Comparison of ENCODE assay signal across 8 cellular contexts in genomic region chr7:105016083-105017075, GRCh38. TPM values are rescaled to one million over a fixed set of nuclear protein-coding genes. Genes with fewer than 3 reads are reported as not detected.
DNase-seq lines count a peak whose midpoint lies in the region; ATAC-seq, FAIRE-seq and TF ChIP-seq lines count a peak whose summit lies in the region.

No MANE protein-coding gene starts in this region.

- TF ChIP-seq POLR2A in gastroesophageal sphincter (IDR thresholded peaks at IDR 0.05) (no peak), GM12891 (IDR thresholded peaks at IDR 0.05; ENCODE audit: low read depth, low read length) (no peak)

- H3K27me3 Mint-ChIP-seq in T-helper 17 cell, result peaks cover 5% of the 10 kb centered on the region
- no peaks in the 10 kb centered on the region for H3K27me3 Mint-ChIP-seq in stimulated activated memory B cell treated with anti-CD40 and anti-IgM and Interleukin-4, amounts not matched to agents 10 μg/mL and 1 μg/mL and 100 μg/mL, for 72 hours

- H3K27me3 ChIP-seq in gastroesophageal sphincter, result no peaks in the 10 kb centered on the region

- peak overlapping the region; percentile 100 for H3K27ac Mint-ChIP-seq in T-helper 17 cell
- peak overlapping the region; percentile 100 for H3K27ac Mint-ChIP-seq in stimulated activated memory B cell treated with anti-CD40 and anti-IgM and Interleukin-4, amounts not matched to agents 10 μg/mL and 1 μg/mL and 100 μg/mL, for 72 hours

- H3K9me3 ChIP-seq in T-helper 17 cell (ENCODE audit: control insufficient read depth, low read length, poor library complexity, severe bottlenecking) (no peaks in the 10 kb centered on the region), gastroesophageal sphincter (no peaks in the 10 kb centered on the region)

- TF ChIP-seq CTCF in gastroesophageal sphincter (IDR thresholded peaks at IDR 0.05), result no peak

- peak overlapping the region; percentile 94 to 100 (median 98) for H3K27ac ChIP-seq in gastroesophageal sphincter

- peaks cover 45% of the 10 kb centered on the region for H3K4me1 Mint-ChIP-seq in T-helper 17 cell
- peaks cover 30% of the 10 kb centered on the region for H3K4me1 Mint-ChIP-seq in stimulated activated memory B cell treated with anti-CD40 and anti-IgM and Interleukin-4, amounts not matched to agents 10 μg/mL and 1 μg/mL and 100 μg/mL, for 72 hours

- H3K4me1 ChIP-seq in gastroesophageal sphincter, result peaks cover 11 to 49% (median 15%) of the 10 kb centered on the region in 3 donors

- ATAC-seq in T-helper 17 cell (no peak), gastroesophageal sphincter (no peak), GM21390 (IDR thresholded peaks at IDR 0.05; ENCODE audit: unreplicated experiment) (no peak)
- ATAC-seq in stimulated activated memory B cell treated with anti-CD40 and anti-IgM and Interleukin-4, amounts not matched to agents 10 μg/mL and 1 μg/mL and 100 μg/mL, for 72 hours, result no peak

- H3K9me3 Mint-ChIP-seq in stimulated activated memory B cell treated with anti-CD40 and anti-IgM and Interleukin-4, amounts not matched to agents 10 μg/mL and 1 μg/mL and 100 μg/mL, for 72 hours, result no peaks in the 10 kb centered on the region

- H3K36me3 Mint-ChIP-seq in T-helper 17 cell (ENCODE audit: low read depth), result peaks cover 6% of the 10 kb centered on the region
- peaks cover 29% of the 10 kb centered on the region for H3K36me3 Mint-ChIP-seq in stimulated activated memory B cell treated with anti-CD40 and anti-IgM and Interleukin-4, amounts not matched to agents 10 μg/mL and 1 μg/mL and 100 μg/mL, for 72 hours

- peak overlapping the region; percentile 61 to 93 for H3K4me3 ChIP-seq in gastroesophageal sphincter

- peak overlapping the region; percentile 98 for H3K4me3 Mint-ChIP-seq in T-helper 17 cell
- peak overlapping the region; percentile 96 for H3K4me3 Mint-ChIP-seq in stimulated activated memory B cell treated with anti-CD40 and anti-IgM and Interleukin-4, amounts not matched to agents 10 μg/mL and 1 μg/mL and 100 μg/mL, for 72 hours

- no peaks in the 10 kb centered on the region for H3K36me3 ChIP-seq in gastroesophageal sphincter

- TF ChIP-seq EP300 in gastroesophageal sphincter (IDR thresholded peaks at IDR 0.05), result no peak

- DNase-seq in NCI-H1105 treated with DMSO at 0.1 percent for 48 hours (lab: John Stamatoyannopoulos, UW) (peak; percentile 64), NCI-H1105 (lab: John Stamatoyannopoulos, UW) (no peak), T-helper 17 cell (no peak), NCI-H2029 treated with DMSO at 0.1 percent for 48 hours (lab: John Stamatoyannopoulos, UW) (no peak), GM12891 (ENCODE audit: insufficient read length, low spot score) (no peak)

- WGBS in gastroesophageal sphincter (ENCODE audit: low coverage in 1 of 2), 2 donors, result 6% methylated on average over 6 of the region's 6 CpGs

- FAIRE-seq in GM12891 (lab: Jason Lieb, UNC), result no peak

TF ChIP-seq in GM12891, 5 proteins besides CTCF, POLR2A, EP300 and RAD21:
- TF ChIP-seq SPI1 (IDR thresholded peaks at IDR 0.05; ENCODE audit: low read depth, low read length), result no peak
- TF ChIP-seq POU2F2 (IDR thresholded peaks at IDR 0.05; ENCODE audit: low read depth, low read length), result no peak
- TF ChIP-seq PAX5 (IDR thresholded peaks at IDR 0.05; ENCODE audit: insufficient read depth, low read length, severe bottlenecking), result no peak
- TF ChIP-seq TAF1 (IDR thresholded peaks at IDR 0.05; ENCODE audit: low read depth, low read length), result no peak
- TF ChIP-seq POLR2AphosphoS5 (IDR thresholded peaks at IDR 0.05; ENCODE audit: low read depth, low read length), result no peak

RNA-seq across cellular contexts. Expression of gene KMT2E, which starts 2.4 kb away (rescaled TPM):
- total RNA-seq in T-helper 17 cell (100 to 1,000 TPM; 285 to 301 TPM), gastroesophageal sphincter (100 to 1,000 TPM in 3 of 4 donors, 10 to 100 TPM in 1; 90.6 to 187 (median 112) TPM)
- polyA plus RNA-seq in GM12891 (2012; ENCODE audit: low read depth, missing spikeins), result 24.9 TPM
